In genomic region chrX:73827406-73827805, GRCh38 we compare ENCODE assay signal across 40 cellular contexts. TPM values are rescaled to one million over a fixed set of nuclear protein-coding genes. Genes with fewer than 3 reads are reported as not detected.
"Had no signal": no experiment of that assay in that cellular context is flagged by ENCODE, and none has a peak within 500 bp of the region (broad histone marks: within the 10 kb centered on the region; RNA-seq: fewer than 3 reads in every experiment).

No MANE protein-coding gene starts in this region.

- H3K27me3 Mint-ChIP-seq: activated naive CD4-positive, alpha-beta T cell treated with anti-CD3 and anti-CD28 coated beads, Interleukin-2, amount 10 ng/mL, durations not matched to agents 7 days and 5 days; activated naive CD4-positive, alpha-beta T cell treated with anti-CD3 and anti-CD28 coated beads, Interleukin-2, amount 50 U/mL, for 24 hours; activated naive CD8-positive, alpha-beta T cell; activated naive CD8-positive, alpha-beta T cell treated with anti-CD3 and anti-CD28 coated beads for 36 hours; activated naive CD8-positive, alpha-beta T cell treated with anti-CD3 and anti-CD28 coated beads, Interleukin-2, amount 10 ng/mL, durations not matched to agents 7 days and 5 days; activated naive CD8-positive, alpha-beta T cell treated with anti-CD3 and anti-CD28 coated beads, Interleukin-2, amount 50 U/mL, for 24 hours; activated T-cell treated with anti-CD3 and anti-CD28 coated beads, Interleukin-2, amount 50 U/mL, for 24 hours; brain had no signal

- H3K9me3 Mint-ChIP-seq: activated naive CD4-positive, alpha-beta T cell treated with anti-CD3 and anti-CD28 coated beads for 36 hours; activated naive CD4-positive, alpha-beta T cell treated with anti-CD3 and anti-CD28 coated beads, Interleukin-2, amount 10 ng/mL, durations not matched to agents 7 days and 5 days; activated naive CD4-positive, alpha-beta T cell treated with anti-CD3 and anti-CD28 coated beads, Interleukin-2, amount 50 U/mL, for 24 hours; activated naive CD8-positive, alpha-beta T cell treated with anti-CD3 and anti-CD28 coated beads for 36 hours; activated naive CD8-positive, alpha-beta T cell treated with anti-CD3 and anti-CD28 coated beads, Interleukin-2, amount 10 ng/mL, durations not matched to agents 7 days and 5 days; activated naive CD8-positive, alpha-beta T cell treated with anti-CD3 and anti-CD28 coated beads, Interleukin-2, amount 50 U/mL, for 24 hours; activated T-cell treated with anti-CD3 and anti-CD28 coated beads, Interleukin-2, amount 50 U/mL, for 24 hours; activated T-cell treated with anti-CD3 and anti-CD28 coated beads, Interleukin-2, amount 50 U/mL, for 4 hours; activated T-cell treated with anti-CD3 and anti-CD28 coated beads, Interleukin-2, amount 50 U/mL, for 72 hours; activated T-helper 1 cell treated with anti-CD3 and anti-CD28 coated beads, Interleukin-12 subunit alpha, Interleukin-12 subunit beta, Interleukin-2, Interleukin-4 antibody, amounts not matched to agents 30 ng/mL and 10 ng/mL and 1 ng/mL, durations not matched to agents 14 hours and 24 hours and 36 hours; activated T-helper 17 cell treated with anti-CD3 and anti-CD28 coated beads, Interleukin-2, amount 50 U/mL, for 72 hours; activated T-helper 2 cell treated with anti-CD3 and anti-CD28 coated beads, Interferon-gamma antibody, Interleukin-2, Interleukin-4, amounts not matched to agents 10 μg/mL and 5 μg/mL and 100 μg/mL, durations not matched to agents 14 hours and 24 hours and 36 hours; brain; central memory CD8-positive, alpha-beta T cell had no signal

- ATAC-seq: activated naive CD4-positive, alpha-beta T cell treated with anti-CD3 and anti-CD28 coated beads, Interleukin-2, amount 50 U/mL, for 72 hours; activated naive CD8-positive, alpha-beta T cell treated with anti-CD3 and anti-CD28 coated beads, Interleukin-2, amount 50 U/mL, for 24 hours; activated T-cell treated with anti-CD3 and anti-CD28 coated beads, Interleukin-2, amount 50 U/mL, for 4 hours; activated T-cell treated with anti-CD3 and anti-CD28 coated beads, Interleukin-2, amount 50 U/mL, for 72 hours; activated T-helper 17 cell treated with anti-CD3 and anti-CD28 coated beads, Interleukin-2, amount 50 U/mL, for 72 hours; body of pancreas had no signal

- H3K36me3 ChIP-seq: cardiac muscle cell had no signal

- DNase-seq: activated effector memory CD4-positive, alpha-beta T cell treated with anti-CD3 and anti-CD28 coated beads, Interleukin-2, amount 50 U/mL, for 16 hours; activated effector memory CD4-positive, alpha-beta T cell treated with Interleukin-2 at 50 U/mL for 16 hours; activated gamma-delta T cell; activated gamma-delta T cell treated with Interleukin-2 at 50 U/mL for 16 hours; activated naive CD4-positive, alpha-beta T cell; activated naive CD4-positive, alpha-beta T cell treated with anti-CD3 and anti-CD28 coated beads for 36 hours; activated naive CD4-positive, alpha-beta T cell treated with anti-CD3 and anti-CD28 coated beads, Interleukin-2, amount 10 ng/mL, durations not matched to agents 7 days and 5 days; activated naive CD4-positive, alpha-beta T cell treated with anti-CD3 and anti-CD28 coated beads, Interleukin-2, amount 50 U/mL, for 16 hours; activated naive CD4-positive, alpha-beta T cell treated with Interleukin-2 at 50 U/mL for 16 hours; activated naive CD8-positive, alpha-beta T cell treated with anti-CD3 and anti-CD28 coated beads for 36 hours; activated naive CD8-positive, alpha-beta T cell treated with anti-CD3 and anti-CD28 coated beads, Interleukin-2, amount 10 ng/mL, durations not matched to agents 7 days and 5 days; activated naive CD8-positive, alpha-beta T cell treated with anti-CD3 and anti-CD28 coated beads, Interleukin-2, amount 50 U/mL, for 24 hours; activated T-cell treated with anti-CD3 and anti-CD28 coated beads for 4 hours; activated T-cell treated with anti-CD3 and anti-CD28 coated beads, Interleukin-2, amount 50 U/mL, for 1 hour; activated T-cell treated with anti-CD3 and anti-CD28 coated beads, Interleukin-2, amount 50 U/mL, for 24 hours; activated T-cell treated with anti-CD3 and anti-CD28 coated beads, Interleukin-2, amount 50 U/mL, for 4 hours; activated T-cell treated with anti-CD3 and anti-CD28 coated beads, Interleukin-2, amount 50 U/mL, for 48 hours; activated T-cell treated with anti-CD3 and anti-CD28 coated beads, Interleukin-2, amount 50 U/mL, for 72 hours; adrenal gland; amniotic stem cell; amygdala; anterior cingulate cortex; aorta; body of pancreas; brain microvascular endothelial cell; caudate nucleus; central memory CD4-positive, alpha-beta T cell; cerebellar nuclear complex had no signal

- H3K36me3 Mint-ChIP-seq: activated naive CD4-positive, alpha-beta T cell treated with anti-CD3 and anti-CD28 coated beads, Interleukin-2, amount 10 ng/mL, durations not matched to agents 7 days and 5 days; activated naive CD4-positive, alpha-beta T cell treated with anti-CD3 and anti-CD28 coated beads, Interleukin-2, amount 50 U/mL, for 24 hours; activated naive CD4-positive, alpha-beta T cell treated with anti-CD3 and anti-CD28 coated beads, Interleukin-2, amount 50 U/mL, for 72 hours; activated naive CD8-positive, alpha-beta T cell treated with anti-CD3 and anti-CD28 coated beads for 36 hours; activated naive CD8-positive, alpha-beta T cell treated with anti-CD3 and anti-CD28 coated beads, Interleukin-2, amount 10 ng/mL, durations not matched to agents 7 days and 5 days; brain had no signal

- H3K4me1 Mint-ChIP-seq: activated naive CD4-positive, alpha-beta T cell treated with anti-CD3 and anti-CD28 coated beads, Interleukin-2, amount 10 ng/mL, durations not matched to agents 7 days and 5 days; activated naive CD4-positive, alpha-beta T cell treated with anti-CD3 and anti-CD28 coated beads, Interleukin-2, amount 50 U/mL, for 24 hours; activated naive CD8-positive, alpha-beta T cell treated with anti-CD3 and anti-CD28 coated beads for 36 hours; activated naive CD8-positive, alpha-beta T cell treated with anti-CD3 and anti-CD28 coated beads, Interleukin-2, amount 10 ng/mL, durations not matched to agents 7 days and 5 days; activated naive CD8-positive, alpha-beta T cell treated with anti-CD3 and anti-CD28 coated beads, Interleukin-2, amount 50 U/mL, for 24 hours; activated T-helper 17 cell treated with anti-CD3 and anti-CD28 coated beads, Interleukin-2, amount 50 U/mL, for 72 hours; brain; central memory CD8-positive, alpha-beta T cell had no signal

- H3K9me3 ChIP-seq: adrenal gland, ascending aorta, body of pancreas, breast epithelium had no signal

- H3K27ac Mint-ChIP-seq: activated naive CD4-positive, alpha-beta T cell treated with anti-CD3 and anti-CD28 coated beads, Interleukin-2, amount 10 ng/mL, durations not matched to agents 7 days and 5 days; activated naive CD4-positive, alpha-beta T cell treated with anti-CD3 and anti-CD28 coated beads, Interleukin-2, amount 50 U/mL, for 24 hours; activated naive CD4-positive, alpha-beta T cell treated with anti-CD3 and anti-CD28 coated beads, Interleukin-2, amount 50 U/mL, for 72 hours; activated naive CD8-positive, alpha-beta T cell; activated naive CD8-positive, alpha-beta T cell treated with anti-CD3 and anti-CD28 coated beads for 36 hours; activated naive CD8-positive, alpha-beta T cell treated with anti-CD3 and anti-CD28 coated beads, Interleukin-2, amount 10 ng/mL, durations not matched to agents 7 days and 5 days; activated naive CD8-positive, alpha-beta T cell treated with anti-CD3 and anti-CD28 coated beads, Interleukin-2, amount 50 U/mL, for 24 hours; activated T-cell treated with anti-CD3 and anti-CD28 coated beads, Interleukin-2, amount 50 U/mL, for 24 hours; activated T-cell treated with anti-CD3 and anti-CD28 coated beads, Interleukin-2, amount 50 U/mL, for 72 hours; activated T-helper 1 cell treated with anti-CD3 and anti-CD28 coated beads, Interleukin-12 subunit alpha, Interleukin-12 subunit beta, Interleukin-2, Interleukin-4 antibody, amounts not matched to agents 30 ng/mL and 10 ng/mL and 1 ng/mL, durations not matched to agents 14 hours and 24 hours and 36 hours; activated T-helper 17 cell treated with anti-CD3 and anti-CD28 coated beads, Interleukin-2, amount 50 U/mL, for 72 hours; activated T-helper 2 cell treated with anti-CD3 and anti-CD28 coated beads, Interferon-gamma antibody, Interleukin-2, Interleukin-4, amounts not matched to agents 10 μg/mL and 5 μg/mL and 100 μg/mL, durations not matched to agents 14 hours and 24 hours and 36 hours; brain had no signal

- H3K4me1 ChIP-seq: adrenal gland, ascending aorta, body of pancreas, breast epithelium had no signal

- H3K27me3 ChIP-seq: adrenal gland, ascending aorta, body of pancreas, brain microvascular endothelial cell, breast epithelium, cardiac muscle cell had no signal

- H3K4me3 ChIP-seq: adrenal gland, ascending aorta, body of pancreas, breast epithelium, cardiac muscle cell had no signal

- H3K4me3 Mint-ChIP-seq: activated naive CD4-positive, alpha-beta T cell treated with anti-CD3 and anti-CD28 coated beads for 36 hours; activated naive CD4-positive, alpha-beta T cell treated with anti-CD3 and anti-CD28 coated beads, Interleukin-2, amount 10 ng/mL, durations not matched to agents 7 days and 5 days; activated naive CD4-positive, alpha-beta T cell treated with anti-CD3 and anti-CD28 coated beads, Interleukin-2, amount 50 U/mL, for 24 hours; activated naive CD8-positive, alpha-beta T cell; activated naive CD8-positive, alpha-beta T cell treated with anti-CD3 and anti-CD28 coated beads for 36 hours; activated naive CD8-positive, alpha-beta T cell treated with anti-CD3 and anti-CD28 coated beads, Interleukin-2, amount 10 ng/mL, durations not matched to agents 7 days and 5 days; activated naive CD8-positive, alpha-beta T cell treated with anti-CD3 and anti-CD28 coated beads, Interleukin-2, amount 50 U/mL, for 24 hours; activated T-cell treated with anti-CD3 and anti-CD28 coated beads, Interleukin-2, amount 50 U/mL, for 24 hours; activated T-cell treated with anti-CD3 and anti-CD28 coated beads, Interleukin-2, amount 50 U/mL, for 4 hours; activated T-cell treated with anti-CD3 and anti-CD28 coated beads, Interleukin-2, amount 50 U/mL, for 72 hours; activated T-helper 1 cell treated with anti-CD3 and anti-CD28 coated beads, Interleukin-12 subunit alpha, Interleukin-12 subunit beta, Interleukin-2, Interleukin-4 antibody, amounts not matched to agents 30 ng/mL and 10 ng/mL and 1 ng/mL, durations not matched to agents 14 hours and 24 hours and 36 hours; activated T-helper 17 cell treated with anti-CD3 and anti-CD28 coated beads, Interleukin-2, amount 50 U/mL, for 72 hours; brain; central memory CD8-positive, alpha-beta T cell had no signal

- H3K27ac ChIP-seq: adrenal gland, ascending aorta, body of pancreas, brain microvascular endothelial cell, breast epithelium, cardiac muscle cell had no signal

RNA-seq across cellular contexts. Expression of gene XIST, which starts 25.1 kb away (rescaled TPM):
- total RNA-seq: activated naive CD4-positive, alpha-beta T cell treated with anti-CD3 and anti-CD28 coated beads for 36 hours; activated naive CD4-positive, alpha-beta T cell treated with anti-CD3 and anti-CD28 coated beads, Interleukin-2, amount 50 U/mL, for 72 hours; activated naive CD8-positive, alpha-beta T cell treated with anti-CD3 and anti-CD28 coated beads for 36 hours; activated naive CD8-positive, alpha-beta T cell treated with anti-CD3 and anti-CD28 coated beads, Interleukin-2, amount 10 ng/mL, durations not matched to agents 7 days and 5 days; activated T-helper 1 cell treated with anti-CD3 and anti-CD28 coated beads, Interleukin-12 subunit alpha, Interleukin-12 subunit beta, Interleukin-2, Interleukin-4 antibody, amounts not matched to agents 30 ng/mL and 10 ng/mL and 1 ng/mL, durations not matched to agents 14 hours and 24 hours and 36 hours; activated T-helper 2 cell treated with anti-CD3 and anti-CD28 coated beads, Interferon-gamma antibody, Interleukin-2, Interleukin-4, amounts not matched to agents 10 μg/mL and 5 μg/mL and 100 μg/mL, durations not matched to agents 14 hours and 24 hours and 36 hours; astrocyte; cardiac muscle cell had no signal
- polyA plus RNA-seq: cardiac muscle cell had no signal
